ENCODE assay signal across 7 cellular contexts in genomic region chr22:41620646-41621098, GRCh38. TPM values are rescaled to one million over a fixed set of nuclear protein-coding genes. Genes with fewer than 3 reads are reported as not detected.
DNase-seq lines count a peak whose midpoint lies in the region; ATAC-seq, FAIRE-seq and TF ChIP-seq lines count a peak whose summit lies in the region.

DESI1 (minus strand) TSS chr22:41621043; CDS start chr22:41620839, 204 bp downstream.

- no peaks in the 10 kb centered on the region for H3K9me3 Mint-ChIP-seq in MCF 10A (ENCODE audit: unreplicated experiment)

- peak within 1 kb of the TSS; percentile 93 for H3K4me3 Mint-ChIP-seq in MCF 10A (ENCODE audit: unreplicated experiment)

- ATAC-seq in GM21786 (IDR thresholded peaks at IDR 0.05; ENCODE audit: unreplicated experiment) (peak; percentile 13), left colon (peak; percentile 35)

- H3F3A ChIP-seq in Loucy (ENCODE audit: low read depth) = no peaks in the 10 kb centered on the region

- peak within 1 kb of the TSS; percentile 99 for H3K4me3 ChIP-seq in Loucy (ENCODE audit: low read length, poor library complexity, severe bottlenecking)
- H3K4me3 ChIP-seq in stomach = peak within 1 kb of the TSS; percentile 80 to 98 (median 91)

- H3K36me3 Mint-ChIP-seq in MCF 10A (ENCODE audit: insufficient read depth, unreplicated experiment) = peaks cover 53% of the 10 kb centered on the region

- H3K4me2 ChIP-seq in Loucy (ENCODE audit: low read depth, low read length, poor library complexity, severe bottlenecking) = peak within 1 kb of the TSS; percentile 98

- H3K27me3 ChIP-seq in Loucy (ENCODE audit: insufficient read depth, low read length, poor library complexity, severe bottlenecking) (peaks cover 20% of the 10 kb centered on the region), stomach (no peaks in the 10 kb centered on the region)

- H3K36me3 ChIP-seq in Loucy (ENCODE audit: insufficient read depth, low read length) = peaks cover 11% of the 10 kb centered on the region; the same call in 1 of the 2 replicates
- H3K36me3 ChIP-seq in stomach = peaks cover 18 to 34% (median 30%) of the 10 kb centered on the region in 4 donors

- peak; percentile 40 for DNase-seq in GM12892 (ENCODE audit: insufficient read length)
- DNase-seq in MCF 10A (ENCODE audit: unreplicated experiment) = peak; percentile 38
- DNase-seq in left colon = no peak
- no peak for DNase-seq in stomach
- no peak for DNase-seq in midbrain (lab: John Stamatoyannopoulos, UW)

- WGBS in stomach, 5 donors = 0% methylated on average over 25 to 39 of the region's 39 CpGs

- intact Hi-C loops in MCF 10A (cut with micrococcal nuclease) = no loop called here
- intact Hi-C loops in left colon (cut with DNase I, micrococcal nuclease) = no loop called here
- intact Hi-C loops in stomach (cut with DNase I; ENCODE audit: low total_unique reads) = no loop called here

- no peaks in the 10 kb centered on the region for H3K9me2 ChIP-seq in Loucy (replicated peaks; ENCODE audit: low read depth, low read length)

- H3K27ac Mint-ChIP-seq in MCF 10A (ENCODE audit: low read depth, unreplicated experiment) = peak within 1 kb of the TSS; percentile 95

- peak within 1 kb of the TSS; percentile 98 for H2AFZ ChIP-seq in Loucy (ENCODE audit: low read length)

- CTCF ChIA-PET in MCF 10A (lab: Yijun Ruan, JAX) = interaction anchor here (0.6 to 2.5 kb wide), 3 partner anchors 17 to 30 kb away, joined by 3 to 18 read pairs (median 9); no protein-coding TSS in a partner anchor

- TF ChIP-seq POLR2A in GM12892 (IDR thresholded peaks at IDR 0.05; ENCODE audit: low read depth, low read length) (peak; percentile 90), stomach (IDR thresholded peaks at IDR 0.05) (peak in 2 of 4 donors; percentile 35 to 79)

- TF ChIP-seq EP300 in stomach (IDR thresholded peaks at IDR 0.05) = no peak

- H3K9ac ChIP-seq in Loucy (ENCODE audit: low read depth, low read length, poor library complexity, severe bottlenecking) = peak within 1 kb of the TSS; percentile 98

- H3K79me2 ChIP-seq in Loucy (ENCODE audit: insufficient read depth, low read length) = peaks cover 39% of the 10 kb centered on the region

- BruUV-seq in MCF 10A (replicated peaks; lab: Mats Ljungman, UMichigan) = no TSS peak

- H3K27me3 Mint-ChIP-seq in MCF 10A (ENCODE audit: insufficient read depth, unreplicated experiment) = no peaks in the 10 kb centered on the region

- no peaks in the 10 kb centered on the region for H3K9me3 ChIP-seq in Loucy (ENCODE audit: insufficient read depth, low read depth, low read length)
- no peaks in the 10 kb centered on the region for H3K9me3 ChIP-seq in stomach

- TF ChIP-seq CTCF in Loucy (conservative IDR thresholded peaks at IDR 0.05; ENCODE audit: low read length) (no peak), MCF 10A (IDR thresholded peaks at IDR 0.05; ENCODE audit: unreplicated experiment) (no peak), stomach (IDR thresholded peaks at IDR 0.05) (no peak)

- peak within 1 kb of the TSS; percentile 93 to 99 (median 97) for H3K27ac ChIP-seq in stomach

- peaks cover 29% of the 10 kb centered on the region for H3K4me1 Mint-ChIP-seq in MCF 10A (ENCODE audit: insufficient read depth, unreplicated experiment)

- POLR2A ChIA-PET in MCF 10A (lab: Yijun Ruan, JAX) = interaction anchor here (0.5 to 4.7 kb wide), 28 partner anchors 8 to 763 kb away, joined by 3 to 60 read pairs (median 6); partner anchors contain the start of genes PMM1, POLR3H, SNU13 and TEF

- FAIRE-seq in GM12892 (lab: Jason Lieb, UNC) = no peak

- H3K4me1 ChIP-seq in Loucy (ENCODE audit: insufficient read depth, low read length, poor library complexity, severe bottlenecking) (peaks cover 24% of the 10 kb centered on the region), stomach (peaks cover 21 to 68% (median 48%) of the 10 kb centered on the region in 4 donors)

- H4K20me1 ChIP-seq in Loucy (ENCODE audit: insufficient read depth, low read length, poor library complexity, severe bottlenecking) = peaks cover 48% of the 10 kb centered on the region

RNA-seq across cellular contexts. Expression of gene DESI1, which starts in this region (rescaled TPM):
- 24.2 TPM for polyA plus RNA-seq in GM12892 (2012; ENCODE audit: missing spikeins)
- total RNA-seq in MCF 10A (2022) (59.6 and 67.2 TPM in 2 replicates), left colon (10 to 100 TPM; 24.5 to 25.2 TPM), stomach (10 to 100 TPM; 10.4 to 39.7 (median 15.4) TPM)
- 10 to 100 TPM; 11.9 to 17.4 (median 16.2) TPM for polyA plus RNA-seq in stomach

Comparison
In these comparisons a context has a peak if more than half of its experiments do, and no peak if none do; other contexts are left out.
1. DNase-seq: peak in GM12892 (single experiment) and MCF 10A (single experiment); none in left colon (0 of 2), stomach (single experiment) and midbrain (single experiment).